22 cellular contexts compared by ENCODE assay signal in genomic region chrX:78592030-78592429, GRCh38.
DNase-seq lines count a peak whose midpoint lies in the region; ATAC-seq, FAIRE-seq and TF ChIP-seq lines count a peak whose summit lies in the region.
"Had no signal": no experiment of that assay in that cellular context is flagged by ENCODE, and none has a peak within 500 bp of the region (broad histone marks: within the 10 kb centered on the region; RNA-seq: fewer than 3 reads in every experiment).

No MANE protein-coding gene starts in this region.

- CTCF ChIA-PET in HepG2 (lab: Yijun Ruan, JAX; ENCODE audit: low intra/inter-chr PET ratio, low total read pairs) (no interaction called here), H1 (lab: Charles Lee; ENCODE audit: partially characterized antibody) (no interaction called here), Calu3 (lab: Charles Lee) (no interaction called here)

- H3K9me3 Mint-ChIP-seq in astrocyte (ENCODE audit: unreplicated experiment), result no peaks in the 10 kb centered on the region
- peaks cover 2% of the 10 kb centered on the region for H3K9me3 Mint-ChIP-seq in Calu3 (ENCODE audit: low read depth, unreplicated experiment)

- FAIRE-seq in HepG2 (lab: Jason Lieb, UNC) (no peak), astrocyte (lab: Jason Lieb, UNC) (peak; percentile 45), H1 (lab: Jason Lieb, UNC) (no peak)
- FAIRE-seq: D721Med, G401.6, GM12891, GM19239 had no signal

- H4K5ac ChIP-seq in H1 (ENCODE audit: insufficient read length, low read depth, low read length), result no peak overlapping the region

- no peak overlapping the region for H3K9ac ChIP-seq in HepG2 (ENCODE audit: insufficient read depth, low read depth, low read length)
- no peak overlapping the region for H3K9ac ChIP-seq in astrocyte (ENCODE audit: low read length)
- H3K9ac ChIP-seq in H1 (replicated peaks in 1 of 4; ENCODE audit: extremely low read depth in 1 of 4, low read depth in 3 of 4, low read length in 3 of 4), result no peak overlapping the region
- H3K9ac ChIP-seq: BLaER1 had no signal

- no peak overlapping the region for H2AFZ ChIP-seq in HepG2 (ENCODE audit: low read length)
- no peak overlapping the region for H2AFZ ChIP-seq in astrocyte (ENCODE audit: low read depth, low read length)
- H2AFZ ChIP-seq in H1 (ENCODE audit: low read length), result no peak overlapping the region

- H3K4ac ChIP-seq in H1 (replicated peaks; ENCODE audit: insufficient read length, low read depth, low read length), result no peak overlapping the region

- H3K18ac ChIP-seq in H1 (ENCODE audit: extremely low read depth, low read length), result no peak overlapping the region

- DNase-seq in HepG2 (ENCODE audit: low spot score) (no peak), right lobe of liver (no peak), astrocyte (ENCODE audit: low read depth) (no peak), H1 (ENCODE audit: low read depth in 1 of 2, low spot score in 2 of 2) (no peak), Calu3 (no peak)
- DNase-seq: ACHN; BE2C; C1 segment of cervical spinal cord; CD4-positive, alpha-beta memory T cell; CD4-positive, CD25-positive, alpha-beta regulatory T cell; CD8-positive, alpha-beta memory T cell; COR-L47; DMS79 treated with DMSO at 0.1 percent for 48 hours; GF-D8 had no signal

- no peaks in the 10 kb centered on the region for H3K79me1 ChIP-seq in H1 (ENCODE audit: low read depth, low read length)

- no peak overlapping the region for H2AK5ac ChIP-seq in H1 (ENCODE audit: low read depth, low read length)

- H3K9me3 ChIP-seq in HepG2 (ENCODE audit: low read length) (no peaks in the 10 kb centered on the region), right lobe of liver (no peaks in the 10 kb centered on the region), astrocyte (ENCODE audit: insufficient read depth, low read depth, low read length) (no peaks in the 10 kb centered on the region), H1 (ENCODE audit: insufficient read depth in 2 of 2, low read depth in 1 of 2, low read length in 1 of 2) (no peaks in the 10 kb centered on the region)
- H3K9me3 ChIP-seq: BE2C had no signal

- H2BK120ac ChIP-seq in H1 (replicated peaks; ENCODE audit: low read depth, low read length), result no peak overlapping the region

- H3K27me3 Mint-ChIP-seq in astrocyte (ENCODE audit: low read depth, unreplicated experiment), result no peaks in the 10 kb centered on the region
- H3K27me3 Mint-ChIP-seq in Calu3 (ENCODE audit: unreplicated experiment), result no peaks in the 10 kb centered on the region
- H3K27me3 Mint-ChIP-seq: CD4-positive, CD25-positive, alpha-beta regulatory T cell had no signal

- H4K91ac ChIP-seq in H1 (replicated peaks; ENCODE audit: insufficient read length, low read length), result no peak overlapping the region

- H3K36me3 Mint-ChIP-seq in astrocyte (ENCODE audit: low read depth, unreplicated experiment), result no peaks in the 10 kb centered on the region
- no peaks in the 10 kb centered on the region for H3K36me3 Mint-ChIP-seq in Calu3 (ENCODE audit: insufficient read depth, unreplicated experiment)
- H3K36me3 Mint-ChIP-seq: CD14-positive monocyte; CD4-positive, alpha-beta memory T cell; CD4-positive, CD25-positive, alpha-beta regulatory T cell; CD8-positive, alpha-beta memory T cell had no signal

- no peak overlapping the region for H3K14ac ChIP-seq in H1 (ENCODE audit: insufficient read length)

- H3K4me1 ChIP-seq in HepG2 (ENCODE audit: insufficient read depth, low read length) (no peaks in the 10 kb centered on the region), right lobe of liver (no peaks in the 10 kb centered on the region), astrocyte (ENCODE audit: insufficient read depth, low read length) (no peaks in the 10 kb centered on the region), H1 (replicated peaks in 1 of 4; ENCODE audit: control insufficient read depth in 3 of 4, insufficient read depth in 4 of 4, low read length in 3 of 4) (no peaks in the 10 kb centered on the region)
- H3K4me1 ChIP-seq: BE2C, BLaER1 had no signal

- H3K4me1 Mint-ChIP-seq in astrocyte (ENCODE audit: low read depth, unreplicated experiment) (no peaks in the 10 kb centered on the region), Calu3 (ENCODE audit: low read depth, unreplicated experiment) (no peaks in the 10 kb centered on the region)
- H3K4me1 Mint-ChIP-seq: CD4-positive, CD25-positive, alpha-beta regulatory T cell had no signal

- no peaks in the 10 kb centered on the region for H3K23me2 ChIP-seq in H1 (ENCODE audit: low read depth, low read length)

- POLR2A ChIA-PET in HepG2 (lab: Yijun Ruan, JAX) (no interaction called here), H1 (lab: Charles Lee; ENCODE audit: partially characterized antibody) (no interaction called here)

- intact Hi-C loops in HepG2 (cut with micrococcal nuclease; ENCODE audit: unreplicated experiment) (no loop called here), right lobe of liver (cut with DNase I) (no loop called here), Calu3 (cut with micrococcal nuclease; ENCODE audit: unreplicated experiment) (loop anchor here (10.0 kb wide), 1 partner anchor 113 kb away; no protein-coding TSS in a partner anchor)

- no peak overlapping the region for H3K4me3 ChIP-seq in HepG2 (replicated peaks in 1 of 3; ENCODE audit: insufficient read depth in 1 of 3, low read depth in 2 of 3, low read length in 3 of 3)
- no peak overlapping the region for H3K4me3 ChIP-seq in right lobe of liver
- no peak overlapping the region for H3K4me3 ChIP-seq in astrocyte (ENCODE audit: insufficient read depth, low read depth, low read length)
- H3K4me3 ChIP-seq in H1 (ENCODE audit: extremely low read depth in 1 of 4, insufficient read depth in 2 of 4, low read depth in 3 of 4, low read length in 4 of 4), result no peak overlapping the region
- H3K4me3 ChIP-seq: BLaER1 had no signal

- H3K27ac Mint-ChIP-seq in astrocyte (ENCODE audit: unreplicated experiment) (no peak overlapping the region), Calu3 (ENCODE audit: unreplicated experiment) (no peak overlapping the region)
- H3K27ac Mint-ChIP-seq: CD14-positive monocyte; CD4-positive, alpha-beta memory T cell; CD4-positive, CD25-positive, alpha-beta regulatory T cell; CD8-positive, alpha-beta memory T cell had no signal

- no peak overlapping the region for H3K23ac ChIP-seq in H1 (ENCODE audit: insufficient read length)

- no peaks in the 10 kb centered on the region for H3K79me2 ChIP-seq in HepG2 (ENCODE audit: insufficient read depth, low read length)
- H3K79me2 ChIP-seq in astrocyte (ENCODE audit: insufficient read depth, low read length), result no peaks in the 10 kb centered on the region
- no peaks in the 10 kb centered on the region for H3K79me2 ChIP-seq in H1 (ENCODE audit: control insufficient read depth in 1 of 2, insufficient read depth in 2 of 2, low read length in 2 of 2)

- no peak overlapping the region for H4K8ac ChIP-seq in H1 (ENCODE audit: extremely low read depth, insufficient read depth, low read length)

- no peaks in the 10 kb centered on the region for H3K27me3 ChIP-seq in HepG2 (ENCODE audit: control insufficient read depth in 1 of 2, insufficient read depth in 2 of 2, low read length in 2 of 2)
- peaks cover 0 to 15% of the 10 kb centered on the region in 2 donors for H3K27me3 ChIP-seq in right lobe of liver
- H3K27me3 ChIP-seq in astrocyte (ENCODE audit: insufficient read depth, low read length), result no peaks in the 10 kb centered on the region
- H3K27me3 ChIP-seq in H1 (replicated peaks in 1 of 4; ENCODE audit: control insufficient read depth in 3 of 4, extremely low read depth in 1 of 4, insufficient read depth in 3 of 4, low read length in 3 of 4), result no peaks in the 10 kb centered on the region
- H3K27me3 ChIP-seq: BE2C had no signal

- 0% methylated on average over 2 of the region's 2 CpGs for WGBS in HepG2 (ENCODE audit: low lambda C conversion rate)
- 61% methylated on average over 2 of the region's 2 CpGs for WGBS in right lobe of liver (ENCODE audit: insufficient coverage, low coverage, low lambda C conversion rate, missing lambda C conversion rate)
- whole genome bisulfite sequencing in H1 (ENCODE audit: extremely low coverage in 1 of 2, insufficient coverage in 1 of 2, insufficient read length in 1 of 2, insufficient replicate concordance in 2 of 2, low coverage in 1 of 2, low lambda C conversion rate in 2 of 2, missing lambda C conversion rate in 1 of 2), 2 experiments, result 100% methylated on average over 1 of the region's 2 CpGs; no CpG with 5 or more reads in 1 of the 2 experiments

- H4K20me1 ChIP-seq in HepG2 (ENCODE audit: insufficient read depth, low read length) (no peaks in the 10 kb centered on the region), astrocyte (ENCODE audit: insufficient read depth, low read length) (no peaks in the 10 kb centered on the region), H1 (replicated peaks in 1 of 2; ENCODE audit: control insufficient read depth in 1 of 2, insufficient read depth in 2 of 2, low read length in 2 of 2) (no peaks in the 10 kb centered on the region)
- H4K20me1 ChIP-seq: BLaER1 had no signal

- H3K4me2 ChIP-seq in HepG2 (ENCODE audit: low read depth, low read length) (no peak overlapping the region), astrocyte (ENCODE audit: low read length) (no peak overlapping the region), H1 (ENCODE audit: insufficient read depth in 1 of 2, low read depth in 2 of 2, low read length in 2 of 2) (no peak overlapping the region)
- H3K4me2 ChIP-seq: BLaER1 had no signal

- no peak overlapping the region for H2BK15ac ChIP-seq in H1 (ENCODE audit: low read length)

- TF ChIP-seq RAD21 in HepG2 (CRISPR knock-in tag; IDR thresholded peaks at IDR 0.05) (no peak), H1 (IDR thresholded peaks at IDR 0.05 in 1 of 2, conservative IDR thresholded peaks at IDR 0.05 in 1 of 2; ENCODE audit: low read depth in 2 of 2, low read length in 2 of 2) (no peak)

- BruUV-seq in HepG2 (replicated peaks; lab: Mats Ljungman, UMichigan) (no TSS peak), Calu3 (replicated peaks; lab: Mats Ljungman, UMichigan) (no TSS peak)

- no peak overlapping the region for H2BK5ac ChIP-seq in H1 (ENCODE audit: low read depth, low read length)

- H2BK12ac ChIP-seq in H1 (ENCODE audit: low read depth, low read length), result no peak overlapping the region

- no peak overlapping the region for H2BK20ac ChIP-seq in H1 (ENCODE audit: low read length)

- in situ Hi-C loops in HepG2 (cut with HindIII; ENCODE audit: extremely low pct_ligation_motif_present, low pct_unique_long_range_greater_than_20kb), result no loop called here

- no peak overlapping the region for H3K27ac ChIP-seq in HepG2 (ENCODE audit: extremely low read length, insufficient read depth, low read length)
- H3K27ac ChIP-seq in right lobe of liver, result no peak overlapping the region
- H3K27ac ChIP-seq in astrocyte (ENCODE audit: low read depth, low read length), result no peak overlapping the region
- no peak overlapping the region for H3K27ac ChIP-seq in H1 (ENCODE audit: low read depth, low read length)
- H3K27ac ChIP-seq: 22Rv1, BLaER1 had no signal

- H3K56ac ChIP-seq in H1 (replicated peaks; ENCODE audit: insufficient read length, low read depth, low read length), result no peak overlapping the region

- TF ChIP-seq CTCF in HepG2 (CRISPR knock-in tag; IDR thresholded peaks at IDR 0.05) (no peak), right lobe of liver (IDR thresholded peaks at IDR 0.05) (no peak), astrocyte (IDR thresholded peaks at IDR 0.05; ENCODE audit: insufficient read depth, low read depth, low read length) (no peak), H1 (IDR thresholded peaks at IDR 0.05; ENCODE audit: control extremely low read depth in 1 of 3, insufficient read depth in 1 of 3, low read depth in 1 of 3, low read length in 3 of 3) (no peak), Calu3 (IDR thresholded peaks at IDR 0.05; ENCODE audit: unreplicated experiment) (no peak)

- H3K4me3 Mint-ChIP-seq in astrocyte (ENCODE audit: unreplicated experiment) (no peak overlapping the region), Calu3 (ENCODE audit: low read depth, unreplicated experiment) (no peak overlapping the region)
- H3K4me3 Mint-ChIP-seq: CD14-positive monocyte; CD4-positive, alpha-beta memory T cell; CD4-positive, CD25-positive, alpha-beta regulatory T cell; CD8-positive, alpha-beta memory T cell had no signal

- no peak for TF ChIP-seq EP300 in HepG2 (IDR thresholded peaks at IDR 0.05; ENCODE audit: low read depth in 2 of 2, low read length in 2 of 2)
- TF ChIP-seq EP300 in HepG2 (CRISPR knock-in tag; IDR thresholded peaks at IDR 0.05; ENCODE audit: borderline replicate concordance), result no peak
- no peak for TF ChIP-seq EP300 in H1 (IDR thresholded peaks at IDR 0.05; ENCODE audit: borderline replicate concordance in 1 of 2, low read depth in 2 of 2, low read length in 2 of 2)

- H3K36me3 ChIP-seq in HepG2 (replicated peaks in 1 of 2; ENCODE audit: control insufficient read depth in 1 of 2, insufficient read depth in 2 of 2, low read length in 2 of 2) (no peaks in the 10 kb centered on the region), right lobe of liver (no peaks in the 10 kb centered on the region), astrocyte (ENCODE audit: insufficient read depth, low read length) (no peaks in the 10 kb centered on the region), H1 (ENCODE audit: control insufficient read depth in 2 of 4, insufficient read depth in 4 of 4, low read length in 3 of 4) (no peaks in the 10 kb centered on the region)
- H3K36me3 ChIP-seq: BE2C, BLaER1 had no signal

- TF ChIP-seq POLR2A in HepG2 (IDR thresholded peaks at IDR 0.05; ENCODE audit: insufficient read depth in 1 of 2, low read depth in 2 of 2, low read length in 2 of 2) (no peak), right lobe of liver (IDR thresholded peaks at IDR 0.05) (no peak), H1 (IDR thresholded peaks at IDR 0.05; ENCODE audit: control extremely low read depth in 1 of 2, low read depth in 2 of 2, low read length in 2 of 2) (no peak)

- ATAC-seq in HepG2 (no peak), right lobe of liver (no peak), GM21825 (IDR thresholded peaks at IDR 0.05; ENCODE audit: unreplicated experiment) (no peak)

Comparison
In these comparisons a context has a peak if more than half of its experiments do, and no peak if none do; other contexts are left out.
1. Of the 41 proteins assayed by ChIP-seq in both HepG2 and H1: peak only in HepG2: none; only in H1: none; in both: MAFK; in neither: 40.